ENCODE assay signal across 12 cellular contexts in genomic region chr2:224951723-224952481, GRCh38.
DNase-seq lines count a peak whose midpoint lies in the region; ATAC-seq and TF ChIP-seq lines count a peak whose summit lies in the region.
"Had no signal": no experiment of that assay in that cellular context is flagged by ENCODE, and none has a peak within 500 bp of the region (broad histone marks: within the 10 kb centered on the region; RNA-seq: fewer than 3 reads in every experiment).

No MANE protein-coding gene starts in this region.

- H3K9me3 ChIP-seq in esophagus squamous epithelium: no peaks in the 10 kb centered on the region

- H3K36me3 Mint-ChIP-seq in activated T-cell treated with anti-CD3 and anti-CD28 coated beads, Interleukin-2, amount 50 U/mL, for 4 hours (ENCODE audit: insufficient read depth): peaks cover 17% of the 10 kb centered on the region
- H3K36me3 Mint-ChIP-seq in activated CD4-positive, alpha-beta memory T cell treated with anti-CD3 and anti-CD28 coated beads for 36 hours: peaks cover 17% of the 10 kb centered on the region

- no peaks in the 10 kb centered on the region for H3K36me3 ChIP-seq in esophagus squamous epithelium

- ATAC-seq in activated T-cell treated with anti-CD3 and anti-CD28 coated beads, Interleukin-2, amount 50 U/mL, for 4 hours: peak; percentile 69 to 70
- peak; percentile 34 for ATAC-seq in HG03066 (IDR thresholded peaks at IDR 0.05; ENCODE audit: low read depth, unreplicated experiment)
- peak; percentile 72 for ATAC-seq in stimulated activated naive CD8-positive, alpha-beta T cell treated with anti-CD3 and anti-CD28 coated beads, Interleukin-15, Interleukin-2, amounts not matched to agents 100 U/mL and 50 U/mL, for 24 hours

- intact Hi-C loops in activated CD4-positive, alpha-beta memory T cell treated with anti-CD3 and anti-CD28 coated beads for 36 hours (cut with micrococcal nuclease): loop anchor here (1.0 to 2.0 kb wide), 2 partner anchors 9 to 13 kb away; no protein-coding TSS in a partner anchor
- intact Hi-C loops in esophagus squamous epithelium (cut with DNase I): no loop called here

- peaks cover 86% of the 10 kb centered on the region for H3K4me1 Mint-ChIP-seq in activated T-cell treated with anti-CD3 and anti-CD28 coated beads, Interleukin-2, amount 50 U/mL, for 4 hours (ENCODE audit: low read depth)
- H3K4me1 Mint-ChIP-seq in activated CD4-positive, alpha-beta memory T cell treated with anti-CD3 and anti-CD28 coated beads for 36 hours (ENCODE audit: low read depth): peaks cover 86% of the 10 kb centered on the region

- peaks cover 0 to 6% (median 0%) of the 10 kb centered on the region in 3 donors for H3K4me1 ChIP-seq in esophagus squamous epithelium

- H3K4me3 ChIP-seq in esophagus squamous epithelium: no peak overlapping the region

- POLR2A ChIA-PET in activated CD4-positive, alpha-beta memory T cell treated with anti-CD3 and anti-CD28 coated beads for 36 hours (lab: Charles Lee): interaction anchor here (0.6 to 1.5 kb wide), 2 partner anchors 8 to 26 kb away, joined by 3 read pairs; no protein-coding TSS in a partner anchor

- H3K9me3 Mint-ChIP-seq in activated T-cell treated with anti-CD3 and anti-CD28 coated beads, Interleukin-2, amount 50 U/mL, for 4 hours: peaks cover 4% of the 10 kb centered on the region
- no peaks in the 10 kb centered on the region for H3K9me3 Mint-ChIP-seq in activated CD4-positive, alpha-beta memory T cell treated with anti-CD3 and anti-CD28 coated beads for 36 hours

- no peak for DNase-seq in activated T-cell treated with anti-CD3 and anti-CD28 coated beads, Interleukin-2, amount 50 U/mL, for 4 hours
- DNase-seq in activated T-cell treated with anti-CD3 and anti-CD28 coated beads, Interleukin-2, amount 50 U/mL, for 1 hour: no peak
- DNase-seq in activated CD4-positive, alpha-beta memory T cell treated with anti-CD3 and anti-CD28 coated beads for 36 hours: peak; percentile 57
- no peak for DNase-seq in stimulated activated naive CD8-positive, alpha-beta T cell treated with anti-CD3 and anti-CD28 coated beads, Interleukin-15, Interleukin-2, amounts not matched to agents 100 U/mL and 50 U/mL, for 24 hours
- no peak for DNase-seq in NCI-H1417 (lab: John Stamatoyannopoulos, UW)
- DNase-seq in esophagus squamous epithelium (lab: John Stamatoyannopoulos, UW): no peak
- DNase-seq in HUDEP-2 (lab: John Stamatoyannopoulos, UW; ENCODE audit: unreplicated experiment in 76 of 76): no peak
- DNase-seq: aorta, foreskin melanocyte, mesendoderm, NCI-H187 had no signal

- H3K4me3 Mint-ChIP-seq in activated T-cell treated with anti-CD3 and anti-CD28 coated beads, Interleukin-2, amount 50 U/mL, for 4 hours: peak overlapping the region; percentile 29
- peak overlapping the region; percentile 43 for H3K4me3 Mint-ChIP-seq in activated CD4-positive, alpha-beta memory T cell treated with anti-CD3 and anti-CD28 coated beads for 36 hours

- H3K27ac Mint-ChIP-seq in activated CD4-positive, alpha-beta memory T cell treated with anti-CD3 and anti-CD28 coated beads for 36 hours: peak overlapping the region; percentile 87

- no peak overlapping the region for H3K27ac ChIP-seq in esophagus squamous epithelium

- CTCF ChIA-PET in activated CD4-positive, alpha-beta memory T cell treated with anti-CD3 and anti-CD28 coated beads for 36 hours (lab: Charles Lee): interaction anchor here (0.7 to 2.0 kb wide), 4 partner anchors 18 to 59 kb away, joined by 3 to 5 read pairs (median 3); no protein-coding TSS in a partner anchor

- no peaks in the 10 kb centered on the region for H3K27me3 Mint-ChIP-seq in activated T-cell treated with anti-CD3 and anti-CD28 coated beads, Interleukin-2, amount 50 U/mL, for 4 hours (ENCODE audit: low read depth)
- no peaks in the 10 kb centered on the region for H3K27me3 Mint-ChIP-seq in activated CD4-positive, alpha-beta memory T cell treated with anti-CD3 and anti-CD28 coated beads for 36 hours

- no peaks in the 10 kb centered on the region for H3K27me3 ChIP-seq in esophagus squamous epithelium

- no peak for TF ChIP-seq POLR2A in esophagus squamous epithelium (IDR thresholded peaks at IDR 0.05)

- no peak for TF ChIP-seq CTCF in esophagus squamous epithelium (IDR thresholded peaks at IDR 0.05)

- WGBS in esophagus squamous epithelium, 2 donors: 74 to 87% methylated on average over 7 of the region's 7 CpGs
